In the genomic region with DNA sequence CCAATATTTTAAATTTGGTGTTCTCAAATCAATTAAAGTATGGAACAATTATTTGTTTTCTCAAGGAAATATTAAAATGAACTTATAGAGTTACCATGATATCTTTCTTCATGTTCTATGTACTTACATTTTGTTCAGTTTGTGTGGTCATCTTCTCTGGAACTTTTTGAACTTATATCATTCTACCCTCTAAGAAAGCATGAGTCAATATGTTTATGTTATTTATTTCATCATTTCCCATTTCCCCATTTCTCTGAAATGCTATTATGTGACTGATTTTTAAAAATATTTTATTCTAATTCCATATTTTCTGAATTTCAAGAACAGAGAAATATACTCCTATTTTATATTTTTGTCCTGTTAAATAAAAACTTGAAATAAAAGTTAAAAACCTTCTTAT, we compare ENCODE assay signal across 23 cellular contexts.
DNase-seq lines count a peak whose midpoint lies in the region; ATAC-seq, FAIRE-seq and TF ChIP-seq lines count a peak whose summit lies in the region.
"Had no signal": no experiment of that assay in that cellular context is flagged by ENCODE, and none has a peak within 500 bp of the region (broad histone marks: within the 10 kb centered on the region; RNA-seq: fewer than 3 reads in every experiment).

No MANE protein-coding gene starts in this region.

- H4K5ac ChIP-seq in IMR-90 (ENCODE audit: low read depth, low read length), result no peak overlapping the region

- H3K18ac ChIP-seq in IMR-90 (ENCODE audit: low read depth, low read length), result no peak overlapping the region
- H3K18ac ChIP-seq in trophoblast cell (ENCODE audit: low read length), result no peak overlapping the region

- no peak overlapping the region for H4K8ac ChIP-seq in IMR-90 (ENCODE audit: low read depth in 2 of 2, low read length in 2 of 2)
- H4K8ac ChIP-seq in trophoblast cell (ENCODE audit: low read depth, low read length), result no peak overlapping the region

- H2BK15ac ChIP-seq in IMR-90 (ENCODE audit: low read depth, low read length), result no peak overlapping the region

- H3K27ac ChIP-seq in IMR-90 (ENCODE audit: insufficient read depth, low read length) (no peak overlapping the region), heart right ventricle (no peak overlapping the region), trophoblast cell (ENCODE audit: low read depth, low read length) (no peak overlapping the region)
- H3K27ac ChIP-seq: right lobe of liver, stomach, tibial artery had no signal

- FAIRE-seq in bronchial epithelial cell (lab: Jason Lieb, UNC), result no peak

- H4K91ac ChIP-seq in IMR-90 (ENCODE audit: insufficient read depth, low read depth, low read length), result no peak overlapping the region
- H4K91ac ChIP-seq in trophoblast cell (ENCODE audit: low read depth, low read length), result no peak overlapping the region

- dilution Hi-C loops in IMR-90 (cut with HindIII; ENCODE audit: low sequenced_read_pairs, unreplicated experiment), result no loop called here

- H3K79me1 ChIP-seq in IMR-90 (ENCODE audit: low read depth in 1 of 2, low read length in 2 of 2) (no peaks in the 10 kb centered on the region; a peak in 1 of 4 replicates), trophoblast cell (ENCODE audit: low read length) (no peaks in the 10 kb centered on the region)

- H4K20me1 ChIP-seq in IMR-90 (ENCODE audit: insufficient read depth, low read length), result no peaks in the 10 kb centered on the region

- ATAC-seq in IMR-90 (ENCODE audit: low read depth) (no peak), heart right ventricle (no peak), HG02840 (IDR thresholded peaks at IDR 0.05; ENCODE audit: low FRiP score, unreplicated experiment) (no peak)
- ATAC-seq: esophagus mucosa, right lobe of liver had no signal

- no peaks in the 10 kb centered on the region for H3K9me1 ChIP-seq in IMR-90 (ENCODE audit: insufficient read depth, low read length)

- no peak overlapping the region for H2BK20ac ChIP-seq in IMR-90 (ENCODE audit: low read depth, low read length)

- TF ChIP-seq RAD21 in IMR-90 (IDR thresholded peaks at IDR 0.05; ENCODE audit: low read length), result no peak

- intact Hi-C loops in IMR-90 (cut with micrococcal nuclease) (no loop called here), heart right ventricle (cut with DNase I) (loop anchor here in 1 of 10 donors (10.0 kb wide), 1 partner anchor 647 kb away; no protein-coding TSS in a partner anchor)

- H2BK12ac ChIP-seq in trophoblast cell (ENCODE audit: low read length), result no peak overlapping the region

- H3K4ac ChIP-seq in IMR-90 (ENCODE audit: low read depth, low read length), result no peak overlapping the region
- no peak overlapping the region for H3K4ac ChIP-seq in trophoblast cell (ENCODE audit: low read depth, low read length)

- H2BK5ac ChIP-seq in IMR-90 (ENCODE audit: low read depth, low read length, poor library complexity, severe bottlenecking) (no peak overlapping the region), trophoblast cell (ENCODE audit: low read depth, low read length, poor library complexity) (no peak overlapping the region)

- POLR2A ChIA-PET in IMR-90 (lab: Charles Lee; ENCODE audit: unreplicated experiment), result no interaction called here

- no peak overlapping the region for H4K12ac ChIP-seq in trophoblast cell (ENCODE audit: low read depth, low read length)

- H3K79me2 ChIP-seq in trophoblast cell (ENCODE audit: control insufficient read depth, insufficient read depth, low read length, poor library complexity), result no peaks in the 10 kb centered on the region

- H3K9me3 ChIP-seq in IMR-90 (ENCODE audit: control insufficient read depth, insufficient read depth, low read length) (no peaks in the 10 kb centered on the region), heart right ventricle (no peaks in the 10 kb centered on the region), trophoblast cell (ENCODE audit: insufficient read depth, low read depth, low read length) (no peaks in the 10 kb centered on the region)
- H3K9me3 ChIP-seq: right lobe of liver, stomach, tibial artery had no signal

- no peak overlapping the region for H3K14ac ChIP-seq in IMR-90 (replicated peaks; ENCODE audit: low read depth, low read length)
- no peak overlapping the region for H3K14ac ChIP-seq in trophoblast cell (ENCODE audit: low read length)

- H3K4me3 ChIP-seq in IMR-90 (ENCODE audit: insufficient read depth, low read depth, low read length) (no peak overlapping the region), bronchial epithelial cell (ENCODE audit: low read depth, low read length) (no peak overlapping the region), heart right ventricle (no peak overlapping the region), trophoblast cell (ENCODE audit: low read depth, low read length) (no peak overlapping the region)
- H3K4me3 ChIP-seq: right lobe of liver, stomach, tibial artery had no signal

- no peak for TF ChIP-seq POLR2A in IMR-90 (IDR thresholded peaks at IDR 0.05; ENCODE audit: low read depth, low read length)

- no peak overlapping the region for H2AFZ ChIP-seq in IMR-90 (replicated peaks; ENCODE audit: low read length, poor library complexity)
- no peak overlapping the region for H2AFZ ChIP-seq in trophoblast cell (ENCODE audit: insufficient read depth, low read length, poor library complexity)

- H3K23ac ChIP-seq in IMR-90 (ENCODE audit: low read depth, low read length) (no peak overlapping the region), trophoblast cell (ENCODE audit: low read length) (no peak overlapping the region)

- H3K4me1 ChIP-seq in IMR-90 (ENCODE audit: control insufficient read depth, insufficient read depth, low read length) (no peaks in the 10 kb centered on the region), heart right ventricle (no peaks in the 10 kb centered on the region), trophoblast cell (ENCODE audit: control insufficient read depth in 1 of 2, insufficient read depth in 2 of 2, low read length in 2 of 2) (no peaks in the 10 kb centered on the region)
- H3K4me1 ChIP-seq: right lobe of liver, stomach had no signal

- no peaks in the 10 kb centered on the region for H3K36me3 ChIP-seq in IMR-90 (ENCODE audit: control insufficient read depth, insufficient read depth, low read length)
- no peaks in the 10 kb centered on the region for H3K36me3 ChIP-seq in bronchial epithelial cell (ENCODE audit: control insufficient read depth, insufficient read depth, low read length)
- no peaks in the 10 kb centered on the region for H3K36me3 ChIP-seq in heart right ventricle
- no peaks in the 10 kb centered on the region for H3K36me3 ChIP-seq in trophoblast cell (ENCODE audit: control insufficient read depth in 1 of 2, insufficient read depth in 2 of 2, low read length in 2 of 2)
- H3K36me3 ChIP-seq: right lobe of liver, stomach, tibial artery had no signal

- no peaks in the 10 kb centered on the region for H3K27me3 ChIP-seq in IMR-90 (ENCODE audit: control insufficient read depth, insufficient read depth, low read length)
- H3K27me3 ChIP-seq in bronchial epithelial cell (ENCODE audit: control insufficient read depth, insufficient read depth, low read length), result no peaks in the 10 kb centered on the region
- no peaks in the 10 kb centered on the region for H3K27me3 ChIP-seq in heart right ventricle
- no peaks in the 10 kb centered on the region for H3K27me3 ChIP-seq in trophoblast cell (ENCODE audit: insufficient read depth, low read length)
- H3K27me3 ChIP-seq: right lobe of liver, stomach, tibial artery had no signal

- H3K56ac ChIP-seq in IMR-90 (ENCODE audit: extremely low read depth, insufficient read depth, low read length), result no peak overlapping the region

- in situ Hi-C loops in IMR-90 (cut with MboI; ENCODE audit: low sequenced_read_pairs), result loop anchor here (25.0 kb wide), 1 partner anchor 645 kb away; no protein-coding TSS in a partner anchor

- no TSS peak for BruUV-seq in IMR-90 (replicated peaks; lab: Mats Ljungman, UMichigan)

- H3K4me2 ChIP-seq in IMR-90 (ENCODE audit: low read depth, low read length) (no peak overlapping the region), trophoblast cell (ENCODE audit: low read length) (no peak overlapping the region)

- CTCF ChIA-PET in IMR-90 (lab: Yijun Ruan, JAX), result no interaction called here

- TF ChIP-seq CTCF in IMR-90 (conservative IDR thresholded peaks at IDR 0.05; ENCODE audit: low read depth, low read length) (no peak), bronchial epithelial cell (IDR thresholded peaks at IDR 0.05; ENCODE audit: insufficient read depth, low read length, severe bottlenecking) (no peak), heart right ventricle (IDR thresholded peaks at IDR 0.05) (no peak)

- no peak overlapping the region for H2BK120ac ChIP-seq in IMR-90 (ENCODE audit: low read depth, low read length)
- H2BK120ac ChIP-seq in trophoblast cell (ENCODE audit: insufficient read depth, low read length, poor library complexity), result no peak overlapping the region

- H2AK9ac ChIP-seq in IMR-90 (replicated peaks; ENCODE audit: low read depth, low read length, poor library complexity), result no peak overlapping the region

- H3K9ac ChIP-seq in IMR-90 (ENCODE audit: low read depth, low read length) (no peak overlapping the region), trophoblast cell (ENCODE audit: low read length) (no peak overlapping the region)

- H2AK5ac ChIP-seq in IMR-90 (ENCODE audit: low read depth, low read length) (no peak overlapping the region), trophoblast cell (ENCODE audit: low read length) (no peak overlapping the region)

- DNase-seq in AML-193 (lab: John Stamatoyannopoulos, UW) (peak; percentile 31 to 36), IMR-90 (peak; percentile 65), bronchial epithelial cell (ENCODE audit: low read depth) (peak; percentile 20), fibroblast of the conjunctiva (ENCODE audit: low read depth) (peak; percentile 8), heart right ventricle (no peak), trophoblast cell (no peak)
- no peak for DNase-seq in stimulated activated CD4-positive, alpha-beta T cell treated with anti-CD3 and anti-CD28 coated beads, Interleukin-2, amount 100 ng/mL, for 48 hours
- DNase-seq: activated B cell treated with CpG ODN at 0.5 μM for 24 hours; aorta; C1 segment of cervical spinal cord; mammary epithelial cell; NCI-H1417; NCI-H2081 treated with DMSO at 0.1 percent for 48 hours; NCI-H345; posterior cingulate gyrus; right lobe of liver; SHP77 treated with DMSO at 0.1 percent for 48 hours; stimulated activated CD4-positive, alpha-beta T cell treated with anti-CD3 and anti-CD28 coated beads, Interleukin-15, amount 100 ng/mL, for 24 hours; stimulated activated CD8-positive, alpha-beta memory T cell treated with anti-CD3 and anti-CD28 coated beads, Interleukin-4, amount 100 ng/mL, for 48 hours; stomach; tibial artery had no signal

TF ChIP-seq in IMR-90, 13 proteins besides CTCF, POLR2A, EP300 and RAD21:
- TF ChIP-seq CEBPB (IDR thresholded peaks at IDR 0.05; ENCODE audit: low read depth, low read length), result peak; percentile 55
- TF ChIP-seq MAZ (IDR thresholded peaks at IDR 0.05; ENCODE audit: borderline replicate concordance, low read depth, low read length), result no peak
- peak; percentile 17; the same call in 1 of the 2 replicates for TF ChIP-seq FOS (IDR thresholded peaks at IDR 0.05; ENCODE audit: low read depth, low read length)

Comparison
In these comparisons a context has a peak if more than half of its experiments do, and no peak if none do; other contexts are left out.
1. DNase-seq: peak in AML-193 (2 of 2), IMR-90 (single experiment), bronchial epithelial cell (single experiment) and fibroblast of the conjunctiva (single experiment); none in heart right ventricle (0 of 2), trophoblast cell (0 of 2) and stimulated activated CD4-positive, alpha-beta T cell treated with anti-CD3 and anti-CD28 coated beads, Interleukin-2, amount 100 ng/mL, for 48 hours (0 of 2).